ENCODE assay signal across 8 cellular contexts in genomic region chr3:194686414-194686815, GRCh38. TPM values are rescaled to one million over a fixed set of nuclear protein-coding genes. Genes with fewer than 3 reads are reported as not detected.
A peak's percentile ranks its signal among the peaks of the same experiment; 100 is the strongest.
DNase-seq lines count a peak whose midpoint lies in the region; ATAC-seq, FAIRE-seq and TF ChIP-seq lines count a peak whose summit lies in the region.

No MANE protein-coding gene starts in this region.

- H3K79me2 ChIP-seq in HepG2 (ENCODE audit: insufficient read depth, low read length) = no peaks in the 10 kb centered on the region

- peak; percentile 62 for DNase-seq in activated CD8-positive, alpha-beta memory T cell treated with anti-CD3 and anti-CD28 coated beads for 24 hours
- DNase-seq in activated CD8-positive, alpha-beta memory T cell treated with anti-CD3 and anti-CD28 coated beads, Interleukin-2, amount 50 U/mL, for 48 hours = no peak
- DNase-seq in activated naive CD8-positive, alpha-beta T cell treated with anti-CD3 and anti-CD28 coated beads for 36 hours = no peak
- DNase-seq in HepG2 (ENCODE audit: low spot score) = no peak
- DNase-seq in thyroid gland = no peak
- DNase-seq in NCI-H1436 treated with DMSO at 0.1 percent for 48 hours (lab: John Stamatoyannopoulos, UW) = no peak
- DNase-seq in COLO668 (lab: John Stamatoyannopoulos, UW; ENCODE audit: unreplicated experiment) = no peak

- POLR2A ChIA-PET in HepG2 (lab: Yijun Ruan, JAX) = interaction anchor here (0.5 to 2.7 kb wide), 6 partner anchors 15 to 592 kb away, joined by 3 to 11 read pairs (median 4); partner anchors contain the start of genes LSG1 and XXYLT1

- BruUV-seq in HepG2 (replicated peaks; lab: Mats Ljungman, UMichigan) = no TSS peak

- H2AFZ ChIP-seq in HepG2 (ENCODE audit: low read length) = no peak overlapping the region

- peak overlapping the region; percentile 84 for H3K4me2 ChIP-seq in HepG2 (ENCODE audit: low read depth, low read length)

- H3K27ac ChIP-seq in HepG2 (ENCODE audit: extremely low read length, insufficient read depth, low read length) = no peak overlapping the region
- peak overlapping the region; percentile 51 to 76 (median 60) for H3K27ac ChIP-seq in thyroid gland

- no peak overlapping the region for H3K27ac Mint-ChIP-seq in activated naive CD8-positive, alpha-beta T cell treated with anti-CD3 and anti-CD28 coated beads for 36 hours

- WGBS in HepG2 (ENCODE audit: low lambda C conversion rate) = 69% methylated on average over 29 of the region's 29 CpGs
- WGBS in thyroid gland, 2 donors = 1 to 3% methylated on average over 18 to 29 of the region's 29 CpGs

- H4K20me1 ChIP-seq in HepG2 (ENCODE audit: insufficient read depth, low read length) = no peaks in the 10 kb centered on the region

- no peaks in the 10 kb centered on the region for H3K36me3 ChIP-seq in HepG2 (replicated peaks in 1 of 2; ENCODE audit: control insufficient read depth in 1 of 2, insufficient read depth in 2 of 2, low read length in 2 of 2)
- H3K36me3 ChIP-seq in thyroid gland = no peaks in the 10 kb centered on the region

- H3K36me3 Mint-ChIP-seq in activated naive CD8-positive, alpha-beta T cell treated with anti-CD3 and anti-CD28 coated beads for 36 hours = no peaks in the 10 kb centered on the region

- peak overlapping the region; percentile 55; the same call in 1 of the 2 replicates for H3K9ac ChIP-seq in HepG2 (ENCODE audit: insufficient read depth, low read depth, low read length)

- TF ChIP-seq EP300 in HepG2 (IDR thresholded peaks at IDR 0.05; ENCODE audit: low read depth in 2 of 2, low read length in 2 of 2) = no peak
- no peak for TF ChIP-seq EP300 in HepG2 (CRISPR knock-in tag; IDR thresholded peaks at IDR 0.05; ENCODE audit: borderline replicate concordance)

- CTCF ChIA-PET in HepG2 (lab: Yijun Ruan, JAX; ENCODE audit: low intra/inter-chr PET ratio, low total read pairs) = interaction anchor here (1.1 kb wide), 1 partner anchor 299 kb away, joined by 4 read pairs; no protein-coding TSS in a partner anchor

- peaks cover 57% of the 10 kb centered on the region for H3K4me1 Mint-ChIP-seq in activated naive CD8-positive, alpha-beta T cell treated with anti-CD3 and anti-CD28 coated beads for 36 hours

- no peak for ATAC-seq in HepG2
- no peak for ATAC-seq in GM21360 (IDR thresholded peaks at IDR 0.05; ENCODE audit: unreplicated experiment)

- peak overlapping the region; percentile 78 for H3K4me3 Mint-ChIP-seq in activated naive CD8-positive, alpha-beta T cell treated with anti-CD3 and anti-CD28 coated beads for 36 hours

- no peak for TF ChIP-seq POLR2A in HepG2 (IDR thresholded peaks at IDR 0.05; ENCODE audit: insufficient read depth in 1 of 2, low read depth in 2 of 2, low read length in 2 of 2)
- TF ChIP-seq POLR2A in thyroid gland (IDR thresholded peaks at IDR 0.05) = no peak

- H3K9me3 Mint-ChIP-seq in activated naive CD8-positive, alpha-beta T cell treated with anti-CD3 and anti-CD28 coated beads for 36 hours = no peaks in the 10 kb centered on the region

- H3K9me3 ChIP-seq in HepG2 (ENCODE audit: low read length) = no peaks in the 10 kb centered on the region
- H3K9me3 ChIP-seq in thyroid gland = no peaks in the 10 kb centered on the region

- H3K27me3 ChIP-seq in HepG2 (ENCODE audit: control insufficient read depth in 1 of 2, insufficient read depth in 2 of 2, low read length in 2 of 2) (peaks cover 0 to 24% of the 10 kb centered on the region in 2 experiments; a peak in 1 of 5 replicates), thyroid gland (no peaks in the 10 kb centered on the region)

- H3K4me1 ChIP-seq in HepG2 (ENCODE audit: insufficient read depth, low read length) (peaks cover 86% of the 10 kb centered on the region), thyroid gland (peaks cover 27 to 36% of the 10 kb centered on the region in 2 donors)

- in situ Hi-C loops in HepG2 (cut with HindIII; ENCODE audit: extremely low pct_ligation_motif_present, low pct_unique_long_range_greater_than_20kb) = loop anchor here (5.0 to 10.0 kb wide), 3 partner anchors 58 to 421 kb away; no protein-coding TSS in a partner anchor

- FAIRE-seq in HepG2 (lab: Jason Lieb, UNC) = no peak

- TF ChIP-seq CTCF in HepG2 (CRISPR knock-in tag; IDR thresholded peaks at IDR 0.05) (no peak), thyroid gland (IDR thresholded peaks at IDR 0.05) (no peak)

- peaks cover 30% of the 10 kb centered on the region for H3K27me3 Mint-ChIP-seq in activated naive CD8-positive, alpha-beta T cell treated with anti-CD3 and anti-CD28 coated beads for 36 hours

- intact Hi-C loops in HepG2 (cut with micrococcal nuclease; ENCODE audit: unreplicated experiment) (loop anchor here (5.0 to 10.0 kb wide), 3 partner anchors 36 to 838 kb away; no protein-coding TSS in a partner anchor), thyroid gland (cut with DNase I) (loop anchor here (10.0 kb wide), 1 partner anchor 298 kb away; no protein-coding TSS in a partner anchor)

- TF ChIP-seq RAD21 in HepG2 (CRISPR knock-in tag; IDR thresholded peaks at IDR 0.05) = no peak

- H3K4me3 ChIP-seq in HepG2 (replicated peaks in 1 of 3; ENCODE audit: insufficient read depth in 1 of 3, low read depth in 2 of 3, low read length in 3 of 3) (peak overlapping the region; percentile 56 to 77 (median 69)), thyroid gland (replicated peaks in 1 of 3) (peak overlapping the region in 2 of 3 donors; percentile 44 to 51)

RNA-seq across cellular contexts. Expression of gene FAM43A, which starts 0.7 kb away (rescaled TPM):
- total RNA-seq in activated naive CD8-positive, alpha-beta T cell treated with anti-CD3 and anti-CD28 coated beads for 36 hours = 1 to 10 TPM; 3.8 to 4.1 TPM
- total RNA-seq in HepG2 (2016; rRNA removed; fragmentation: Illumina TruSeq; extraction: Trizol) = 0.42 and 0.91 TPM in 2 replicates
- 0.18 and 0.20 TPM in 2 replicates for total RNA-seq in HepG2 (2016; cell fraction: cytosol; rRNA removed; fragmentation: Illumina TruSeq; extraction: Trizol; ENCODE audit: low read depth)
- 0.55 and 0.93 TPM in 2 replicates for total RNA-seq in HepG2 (2016; cell fraction: insoluble cytoplasmic fraction; rRNA removed; fragmentation: Illumina TruSeq; extraction: Trizol)
- 0.69 and 0.74 TPM in 2 replicates for total RNA-seq in HepG2 (2016; cell fraction: membrane; rRNA removed; fragmentation: Illumina TruSeq; extraction: Trizol)
- total RNA-seq in HepG2 (2016; cell fraction: nucleus; rRNA removed; fragmentation: Illumina TruSeq; extraction: Trizol) = 0.31 and 0.81 TPM in 2 replicates
- polyA plus RNA-seq in HepG2 (2011; rRNA removed) = 1.5 and 1.8 TPM in 2 replicates
- polyA plus RNA-seq in HepG2 (2011; cell fraction: cytosol; rRNA removed) = 1.5 and 3.9 TPM in 2 replicates
- polyA plus RNA-seq in HepG2 (2011; cell fraction: nucleus; rRNA removed) = 3.8 and 4.4 TPM in 2 replicates
- 0.38 and 0.64 TPM in 2 replicates for polyA plus RNA-seq in HepG2 (2012)
- 0.08 and 0.19 TPM in 2 replicates for polyA plus RNA-seq in HepG2 (2016; cell fraction: cytosol; fragmentation: Illumina TruSeq; extraction: Trizol; ENCODE audit: low read depth)
- 0.67 and 0.83 TPM in 2 replicates for polyA plus RNA-seq in HepG2 (2016; cell fraction: insoluble cytoplasmic fraction; fragmentation: Illumina TruSeq; extraction: Trizol; ENCODE audit: low read depth)
- polyA plus RNA-seq in HepG2 (2016; cell fraction: membrane; fragmentation: Illumina TruSeq; extraction: Trizol; ENCODE audit: low read depth) = 0.63 and 0.93 TPM in 2 replicates
- polyA plus RNA-seq in HepG2 (2016; cell fraction: nucleus; fragmentation: Illumina TruSeq; extraction: Trizol; ENCODE audit: insufficient read depth, low read depth) = 1.1 and 1.2 TPM in 2 replicates
- polyA minus RNA-seq in HepG2 (2011; rRNA and poly(A)+ RNA removed; ENCODE audit: low replicate concordance) = 1.5 and 4.9 TPM in 2 replicates
- 1.5 and 1.8 TPM in 2 replicates for polyA minus RNA-seq in HepG2 (2011; cell fraction: cytosol; rRNA and poly(A)+ RNA removed)
- 0.99 and 1.4 TPM in 2 replicates for polyA minus RNA-seq in HepG2 (2011; cell fraction: nucleus; rRNA and poly(A)+ RNA removed)
- total RNA-seq in thyroid gland = 10 to 100 TPM; 16.8 to 33.9 (median 22.4) TPM

RNA-seq across cellular contexts. Expression of gene LSG1, which starts 14.4 kb away (rescaled TPM):
- total RNA-seq in activated naive CD8-positive, alpha-beta T cell treated with anti-CD3 and anti-CD28 coated beads for 36 hours = 10 to 100 TPM; 50.6 to 56.6 TPM
- 19.3 and 32.1 TPM in 2 replicates for total RNA-seq in HepG2 (2016; rRNA removed; fragmentation: Illumina TruSeq; extraction: Trizol)
- 3.2 and 3.8 TPM in 2 replicates for total RNA-seq in HepG2 (2016; cell fraction: cytosol; rRNA removed; fragmentation: Illumina TruSeq; extraction: Trizol; ENCODE audit: low read depth)
- 22.5 and 34.8 TPM in 2 replicates for total RNA-seq in HepG2 (2016; cell fraction: insoluble cytoplasmic fraction; rRNA removed; fragmentation: Illumina TruSeq; extraction: Trizol)
- 6.8 and 8.5 TPM in 2 replicates for total RNA-seq in HepG2 (2016; cell fraction: membrane; rRNA removed; fragmentation: Illumina TruSeq; extraction: Trizol)
- 46.5 and 54.1 TPM in 2 replicates for total RNA-seq in HepG2 (2016; cell fraction: nucleus; rRNA removed; fragmentation: Illumina TruSeq; extraction: Trizol)
- polyA plus RNA-seq in HepG2 (2011; rRNA removed) = 19.6 and 21.4 TPM in 2 replicates
- polyA plus RNA-seq in HepG2 (2011; cell fraction: cytosol; rRNA removed) = 7.4 and 8.9 TPM in 2 replicates
- polyA plus RNA-seq in HepG2 (2011; cell fraction: nucleus; rRNA removed) = 30.7 and 32.0 TPM in 2 replicates
- polyA plus RNA-seq in HepG2 (2012) = 10.8 and 12.4 TPM in 2 replicates
- 1.7 and 1.8 TPM in 2 replicates for polyA plus RNA-seq in HepG2 (2016; cell fraction: cytosol; fragmentation: Illumina TruSeq; extraction: Trizol; ENCODE audit: low read depth)
- 14.0 and 14.1 TPM in 2 replicates for polyA plus RNA-seq in HepG2 (2016; cell fraction: insoluble cytoplasmic fraction; fragmentation: Illumina TruSeq; extraction: Trizol; ENCODE audit: low read depth)
- 2.6 and 3.8 TPM in 2 replicates for polyA plus RNA-seq in HepG2 (2016; cell fraction: membrane; fragmentation: Illumina TruSeq; extraction: Trizol; ENCODE audit: low read depth)
- 79.8 and 79.9 TPM in 2 replicates for polyA plus RNA-seq in HepG2 (2016; cell fraction: nucleus; fragmentation: Illumina TruSeq; extraction: Trizol; ENCODE audit: insufficient read depth, low read depth)
- polyA minus RNA-seq in HepG2 (2011; rRNA and poly(A)+ RNA removed; ENCODE audit: low replicate concordance) = 28.9 and 136 TPM in 2 replicates
- 6.3 and 10.3 TPM in 2 replicates for polyA minus RNA-seq in HepG2 (2011; cell fraction: cytosol; rRNA and poly(A)+ RNA removed)
- 49.8 and 65.3 TPM in 2 replicates for polyA minus RNA-seq in HepG2 (2011; cell fraction: nucleus; rRNA and poly(A)+ RNA removed)
- 10 to 100 TPM; 34.8 to 60.3 (median 49.7) TPM for total RNA-seq in thyroid gland

RNA-seq across cellular contexts. Expression of gene TMEM44, which starts 53.2 kb away (rescaled TPM):
- total RNA-seq in activated naive CD8-positive, alpha-beta T cell treated with anti-CD3 and anti-CD28 coated beads for 36 hours = 1 to 10 TPM; 3.0 to 4.4 TPM
- total RNA-seq in HepG2 (2016; rRNA removed; fragmentation: Illumina TruSeq; extraction: Trizol) (3.2 and 7.3 TPM in 2 replicates), thyroid gland (10 to 100 TPM in 2 of 4 donors, 1 to 10 TPM in 2; 6.3 to 11.0 (median 9.7) TPM)
- total RNA-seq in HepG2 (2016; cell fraction: cytosol; rRNA removed; fragmentation: Illumina TruSeq; extraction: Trizol; ENCODE audit: low read depth) = 2.0 and 2.5 TPM in 2 replicates
- 2.4 and 7.8 TPM in 2 replicates for total RNA-seq in HepG2 (2016; cell fraction: insoluble cytoplasmic fraction; rRNA removed; fragmentation: Illumina TruSeq; extraction: Trizol)
- 3.7 and 4.9 TPM in 2 replicates for total RNA-seq in HepG2 (2016; cell fraction: membrane; rRNA removed; fragmentation: Illumina TruSeq; extraction: Trizol)
- total RNA-seq in HepG2 (2016; cell fraction: nucleus; rRNA removed; fragmentation: Illumina TruSeq; extraction: Trizol) = 8.7 and 10.7 TPM in 2 replicates
- polyA plus RNA-seq in HepG2 (2011; rRNA removed) = 13.8 and 16.0 TPM in 2 replicates
- 8.3 and 8.8 TPM in 2 replicates for polyA plus RNA-seq in HepG2 (2011; cell fraction: cytosol; rRNA removed)
- 49.0 and 57.1 TPM in 2 replicates for polyA plus RNA-seq in HepG2 (2011; cell fraction: nucleus; rRNA removed)
- 6.3 and 10.4 TPM in 2 replicates for polyA plus RNA-seq in HepG2 (2012)
- polyA plus RNA-seq in HepG2 (2016; cell fraction: cytosol; fragmentation: Illumina TruSeq; extraction: Trizol; ENCODE audit: low read depth) = 1.9 and 2.6 TPM in 2 replicates
- polyA plus RNA-seq in HepG2 (2016; cell fraction: insoluble cytoplasmic fraction; fragmentation: Illumina TruSeq; extraction: Trizol; ENCODE audit: low read depth) = 3.4 and 3.6 TPM in 2 replicates
- polyA plus RNA-seq in HepG2 (2016; cell fraction: membrane; fragmentation: Illumina TruSeq; extraction: Trizol; ENCODE audit: low read depth) = 3.5 and 4.2 TPM in 2 replicates
- polyA plus RNA-seq in HepG2 (2016; cell fraction: nucleus; fragmentation: Illumina TruSeq; extraction: Trizol; ENCODE audit: insufficient read depth, low read depth) = 34.3 and 35.9 TPM in 2 replicates
- 11.5 and 19.4 TPM in 2 replicates for polyA minus RNA-seq in HepG2 (2011; rRNA and poly(A)+ RNA removed; ENCODE audit: low replicate concordance)
- 2.8 and 4.9 TPM in 2 replicates for polyA minus RNA-seq in HepG2 (2011; cell fraction: cytosol; rRNA and poly(A)+ RNA removed)
- 13.4 and 15.0 TPM in 2 replicates for polyA minus RNA-seq in HepG2 (2011; cell fraction: nucleus; rRNA and poly(A)+ RNA removed)
